8 cellular contexts compared by ENCODE assay signal in genomic region chr13:114279770-114280169, GRCh38. TPM values are rescaled to one million over a fixed set of nuclear protein-coding genes. Genes with fewer than 3 reads are reported as not detected.
DNase-seq lines count a peak whose midpoint lies in the region; TF ChIP-seq lines count a peak whose summit lies in the region.

No MANE protein-coding gene starts in this region.

- H4K20me1 ChIP-seq in mammary epithelial cell (ENCODE audit: insufficient read depth, low read length), result no peaks in the 10 kb centered on the region

- no peaks in the 10 kb centered on the region for H3K27me3 Mint-ChIP-seq in MCF 10A (ENCODE audit: insufficient read depth, unreplicated experiment)

- H3K4me1 Mint-ChIP-seq in MCF 10A (ENCODE audit: insufficient read depth, unreplicated experiment), result peaks cover 22% of the 10 kb centered on the region

- no peak for DNase-seq in MCF 10A (ENCODE audit: unreplicated experiment)
- DNase-seq in mammary epithelial cell, result no peak
- DNase-seq in left kidney (ENCODE audit: low read depth, low spot score), result peak; percentile 20
- no peak for DNase-seq in thyroid gland
- no peak for DNase-seq in CD1c-positive myeloid dendritic cell (ENCODE audit: extremely low spot score)
- no peak for DNase-seq in iPS-NIHi7 (ENCODE audit: extremely low spot score)
- DNase-seq in NCI-H2107 (lab: John Stamatoyannopoulos, UW), result no peak

- 100% methylated on average over 2 of the region's 2 CpGs for WGBS in mammary epithelial cell (ENCODE audit: low coverage, missing lambda C conversion rate)
- WGBS in thyroid gland, 2 donors, result 91 to 96% methylated on average over 2 of the region's 2 CpGs

- peaks cover 3% of the 10 kb centered on the region for H3K36me3 ChIP-seq in mammary epithelial cell (ENCODE audit: insufficient read depth, low read length)
- peaks cover 0 to 4% of the 10 kb centered on the region in 2 donors for H3K36me3 ChIP-seq in thyroid gland

- POLR2A ChIA-PET in MCF 10A (lab: Yijun Ruan, JAX), result interaction anchor here (0.7 to 4.0 kb wide), 14 partner anchors 9 to 879 kb away, joined by 3 to 26 read pairs (median 4); partner anchors contain the start of gene CHAMP1

- no peak overlapping the region for H3K9ac ChIP-seq in mammary epithelial cell (ENCODE audit: insufficient read depth, low read length)

- CTCF ChIA-PET in MCF 10A (lab: Yijun Ruan, JAX), result interaction anchor here (0.7 to 1.6 kb wide), 4 partner anchors 40 to 61 kb away, joined by 3 to 4 read pairs (median 3); no protein-coding TSS in a partner anchor
- CTCF ChIA-PET in mammary epithelial cell (lab: Charles Lee; ENCODE audit: low non-redundant PET), result interaction anchor here (0.5 kb wide), 1 partner anchor 36 kb away, joined by 7 read pairs; no protein-coding TSS in a partner anchor

- no peak for TF ChIP-seq POLR2A in thyroid gland (IDR thresholded peaks at IDR 0.05)

- H3K4me2 ChIP-seq in mammary epithelial cell (ENCODE audit: insufficient read depth, low read depth, low read length), result no peak overlapping the region

- H3K4me3 ChIP-seq in mammary epithelial cell (replicated peaks in 1 of 3; ENCODE audit: insufficient read depth in 1 of 3, low read depth in 2 of 3, low read length in 3 of 3) (no peak overlapping the region), thyroid gland (replicated peaks in 1 of 3) (no peak overlapping the region)

- no peak overlapping the region for H2AFZ ChIP-seq in mammary epithelial cell (ENCODE audit: low read depth, low read length)

- H3K4me3 Mint-ChIP-seq in MCF 10A (ENCODE audit: unreplicated experiment), result peak overlapping the region; percentile 94

- peaks cover 5% of the 10 kb centered on the region for H3K4me1 ChIP-seq in mammary epithelial cell (ENCODE audit: insufficient read depth, low read length)
- H3K4me1 ChIP-seq in thyroid gland, result peaks cover 24 to 26% of the 10 kb centered on the region in 2 donors

- peak overlapping the region; percentile 93 for H3K27ac Mint-ChIP-seq in MCF 10A (ENCODE audit: low read depth, unreplicated experiment)

- H3K9me3 ChIP-seq in mammary epithelial cell (replicated peaks; ENCODE audit: insufficient read depth, low read length) (no peaks in the 10 kb centered on the region), thyroid gland (no peaks in the 10 kb centered on the region)

- TF ChIP-seq CTCF in MCF 10A (IDR thresholded peaks at IDR 0.05; ENCODE audit: unreplicated experiment) (no peak), mammary epithelial cell (conservative IDR thresholded peaks at IDR 0.05 in 1 of 2, IDR thresholded peaks at IDR 0.05 in 1 of 2; ENCODE audit: extremely low read depth in 1 of 2, insufficient read depth in 1 of 2, low read depth in 1 of 2, low read length in 2 of 2) (no peak), VCaP (conservative IDR thresholded peaks at IDR 0.05) (no peak), thyroid gland (IDR thresholded peaks at IDR 0.05) (no peak)

- dilution Hi-C loops in mammary epithelial cell (cut with HindIII; ENCODE audit: low sequenced_read_pairs), result no loop called here

- in situ Hi-C loops in mammary epithelial cell (cut with MboI; ENCODE audit: low sequenced_read_pairs in 2 of 2), result no loop called here

- no peak overlapping the region for H3K27ac ChIP-seq in mammary epithelial cell (ENCODE audit: insufficient read depth, low read depth, low read length)
- H3K27ac ChIP-seq in VCaP, result peak overlapping the region; percentile 85
- H3K27ac ChIP-seq in thyroid gland, result peak overlapping the region; percentile 99 to 100 (median 99)

- H3K36me3 Mint-ChIP-seq in MCF 10A (ENCODE audit: insufficient read depth, unreplicated experiment), result peaks cover 33% of the 10 kb centered on the region

- no peaks in the 10 kb centered on the region for H3K9me3 Mint-ChIP-seq in MCF 10A (ENCODE audit: unreplicated experiment)

- BruUV-seq in MCF 10A (replicated peaks; lab: Mats Ljungman, UMichigan), result no TSS peak
- no TSS peak for BruUV-seq in mammary epithelial cell (replicated peaks; lab: Mats Ljungman, UMichigan)

- intact Hi-C loops in MCF 10A (cut with micrococcal nuclease) (loop anchor here (2.0 kb wide), 1 partner anchor 35 kb away; the partner anchor contains the start of gene CHAMP1), mammary epithelial cell (cut with micrococcal nuclease) (no loop called here), thyroid gland (cut with DNase I) (no loop called here)

- H3K79me2 ChIP-seq in mammary epithelial cell (ENCODE audit: insufficient read depth, low read length), result peaks cover 24% of the 10 kb centered on the region

- no peaks in the 10 kb centered on the region for H3K27me3 ChIP-seq in mammary epithelial cell (ENCODE audit: insufficient read depth, low read length)
- H3K27me3 ChIP-seq in thyroid gland, result no peaks in the 10 kb centered on the region

RNA-seq across cellular contexts. Expression of gene UPF3A, which starts 1.6 kb away (rescaled TPM):
- total RNA-seq in MCF 10A (2022) (56.6 and 63.5 TPM in 2 replicates), mammary epithelial cell (10 to 100 TPM; 17.8 to 36.3 TPM), thyroid gland (10 to 100 TPM; 58.8 to 81.9 (median 70.1) TPM)
- 20.2 TPM for polyA plus RNA-seq in mammary epithelial cell
- polyA minus RNA-seq in mammary epithelial cell, result 12.1 TPM

RNA-seq across cellular contexts. Expression of gene CHAMP1, which starts 34.5 kb away (rescaled TPM):
- total RNA-seq in MCF 10A (2022) (27.0 and 33.4 TPM in 2 replicates), mammary epithelial cell (10 to 100 TPM in 1 of 2 donors, 1 to 10 TPM in 1; 8.2 to 21.0 TPM), thyroid gland (10 to 100 TPM; 15.6 to 32.1 (median 18.0) TPM)
- polyA plus RNA-seq in mammary epithelial cell, result 24.3 TPM
- 37.6 TPM for polyA minus RNA-seq in mammary epithelial cell

RNA-seq across cellular contexts. Expression of gene CDC16, which starts 45.1 kb away (rescaled TPM):
- total RNA-seq in MCF 10A (2022) (68.6 and 72.4 TPM in 2 replicates), mammary epithelial cell (10 to 100 TPM; 50.2 to 54.9 TPM), thyroid gland (10 to 100 TPM; 43.9 to 63.5 (median 55.5) TPM)
- 37.3 TPM for polyA plus RNA-seq in mammary epithelial cell
- 54.0 TPM for polyA minus RNA-seq in mammary epithelial cell
